ENCODE assay signal across 2 cellular contexts in the genomic region with DNA sequence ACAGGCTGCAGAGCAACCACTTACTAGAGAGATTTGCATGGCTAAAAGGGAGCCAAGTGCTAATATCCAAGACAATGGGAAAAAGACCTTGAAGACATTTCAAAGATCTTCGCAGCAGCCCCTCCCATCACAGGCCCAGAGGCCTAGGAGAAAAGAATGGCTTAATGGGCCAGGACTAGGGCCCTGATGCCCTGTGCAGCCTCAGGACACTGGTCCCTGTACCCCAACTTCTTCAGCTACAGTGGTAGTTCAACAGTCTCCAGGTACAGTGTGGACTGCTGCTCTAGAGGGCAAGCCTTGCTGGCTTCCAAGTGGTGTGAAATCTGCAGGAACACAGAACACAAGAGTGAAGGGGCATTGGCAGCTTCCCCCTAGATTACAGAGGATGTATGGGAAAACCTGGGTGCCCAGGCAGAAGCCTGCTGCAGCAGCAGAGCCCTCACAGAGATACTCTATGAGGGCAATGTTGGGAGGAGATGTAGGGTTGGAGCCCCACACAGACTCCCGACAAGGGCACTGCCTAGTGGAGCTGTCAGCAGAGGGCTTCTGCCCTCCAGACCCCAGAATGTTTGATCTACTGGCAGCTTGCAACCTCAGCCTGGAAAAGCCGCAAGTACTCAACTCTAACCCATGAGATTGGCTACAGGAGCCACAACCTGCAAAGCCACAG. TPM values are rescaled to one million over a fixed set of nuclear protein-coding genes. Genes with fewer than 3 reads are reported as not detected.
"Had no signal": no experiment of that assay in that cellular context is flagged by ENCODE, and none has a peak within 500 bp of the region (broad histone marks: within the 10 kb centered on the region; RNA-seq: fewer than 3 reads in every experiment).

No MANE protein-coding gene starts in this region.

RNA-seq across cellular contexts. Expression of a gene that starts 15.8 kb away (rescaled TPM):
- total RNA-seq: GM23248, HepG2 had no signal
